In genomic region chr11:118608268-118609214, GRCh38 we compare ENCODE assay signal across 1 cellular context.
TF ChIP-seq lines count a peak whose summit lies in the region.

No MANE protein-coding gene starts in this region.

TF ChIP-seq in K562, 482 proteins besides CTCF, POLR2A, EP300 and RAD21 (continued from another document and continues in another):
- TF ChIP-seq ZMIZ1 (IDR thresholded peaks at IDR 0.05; ENCODE audit: low read depth in 2 of 2, low read length in 2 of 2) (no peak), U2AF1 (optimal IDR thresholded peaks at IDR 0.05; ENCODE audit: low read depth, low read length) (no peak), LARP7 (IDR thresholded peaks at IDR 0.05) (peak; percentile 82; the same call in 1 of the 2 replicates), TSC22D4 (tag; IDR thresholded peaks at IDR 0.05) (no peak), TEAD1 (CRISPR knock-in tag; IDR thresholded peaks at IDR 0.05) (peak in 1 of 2 experiments; percentile 74; a peak in 1 of 4 replicates), ZKSCAN8 (CRISPR knock-in tag; IDR thresholded peaks at IDR 0.05) (no peak), ZSCAN32 (CRISPR knock-in tag; IDR thresholded peaks at IDR 0.05) (peak; percentile 25; the same call in 1 of the 2 replicates), CUX1 (CRISPR knock-in tag; IDR thresholded peaks at IDR 0.05) (no peak), SMARCE1 (IDR thresholded peaks at IDR 0.05) (peak; percentile 65; the same call in 1 of the 2 replicates), SETDB1 (IDR thresholded peaks at IDR 0.05; ENCODE audit: low read length) (no peak), HNRNPL (IDR thresholded peaks at IDR 0.05; ENCODE audit: low read depth, low read length) (0 out of 2 replicates have a peak, but pooled peaks have one; percentile 24), ZNF232 (CRISPR knock-in tag; IDR thresholded peaks at IDR 0.05) (0 out of 2 replicates have a peak, but pooled peaks have one; percentile 16), ZBTB26 (CRISPR knock-in tag; IDR thresholded peaks at IDR 0.05) (peak; percentile 68; the same call in 1 of the 2 replicates), GABPB1 (CRISPR knock-in tag; IDR thresholded peaks at IDR 0.05) (peak; percentile 45; the same call in 1 of the 2 replicates), ASH1L (IDR thresholded peaks at IDR 0.05; ENCODE audit: borderline replicate concordance, low read depth, partially characterized antibody) (peak; percentile 42), CTBP1 (IDR thresholded peaks at IDR 0.05; ENCODE audit: borderline replicate concordance) (peak; percentile 52), NR2C2 (CRISPR knock-in tag; IDR thresholded peaks at IDR 0.05) (no peak; the same call in 1 of the 2 replicates), NR2C2 (tag; IDR thresholded peaks at IDR 0.05) (no peak), YY1 (IDR thresholded peaks at IDR 0.05; ENCODE audit: borderline replicate concordance in 1 of 3, control insufficient read depth in 1 of 3, extremely low read depth in 1 of 3, insufficient read depth in 3 of 3, insufficient read length in 1 of 3, insufficient replicate concordance in 2 of 3, low read depth in 1 of 3, low read length in 2 of 3) (peak in 1 of 3 experiments; percentile 50), JUND (IDR thresholded peaks at IDR 0.05; ENCODE audit: borderline replicate concordance, low read depth, low read length) (peak; percentile 94), JUND (tag; IDR thresholded peaks at IDR 0.05; ENCODE audit: borderline replicate concordance, low read depth, low read length) (peak; percentile 86; the same call in 2 of the 3 replicates), ZBTB7A (IDR thresholded peaks at IDR 0.05; ENCODE audit: borderline replicate concordance, control insufficient read depth, low read depth, low read length) (peak; percentile 69; the same call in 1 of the 2 replicates), ZFP91 (CRISPR knock-in tag; IDR thresholded peaks at IDR 0.05) (peak; percentile 48; the same call in 1 of the 2 replicates)
- TF ChIP-seq, protein P1, sequence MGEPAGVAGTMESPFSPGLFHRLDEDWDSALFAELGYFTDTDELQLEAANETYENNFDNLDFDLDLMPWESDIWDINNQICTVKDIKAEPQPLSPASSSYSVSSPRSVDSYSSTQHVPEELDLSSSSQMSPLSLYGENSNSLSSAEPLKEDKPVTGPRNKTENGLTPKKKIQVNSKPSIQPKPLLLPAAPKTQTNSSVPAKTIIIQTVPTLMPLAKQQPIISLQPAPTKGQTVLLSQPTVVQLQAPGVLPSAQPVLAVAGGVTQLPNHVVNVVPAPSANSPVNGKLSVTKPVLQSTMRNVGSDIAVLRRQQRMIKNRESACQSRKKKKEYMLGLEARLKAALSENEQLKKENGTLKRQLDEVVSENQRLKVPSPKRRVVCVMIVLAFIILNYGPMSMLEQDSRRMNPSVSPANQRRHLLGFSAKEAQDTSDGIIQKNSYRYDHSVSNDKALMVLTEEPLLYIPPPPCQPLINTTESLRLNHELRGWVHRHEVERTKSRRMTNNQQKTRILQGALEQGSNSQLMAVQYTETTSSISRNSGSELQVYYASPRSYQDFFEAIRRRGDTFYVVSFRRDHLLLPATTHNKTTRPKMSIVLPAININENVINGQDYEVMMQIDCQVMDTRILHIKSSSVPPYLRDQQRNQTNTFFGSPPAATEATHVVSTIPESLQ (CRISPR knock-in tag; IDR thresholded peaks at IDR 0.05) = peak; percentile 95; the same call in 1 of the 2 replicates
- TF ChIP-seq, protein P2, sequence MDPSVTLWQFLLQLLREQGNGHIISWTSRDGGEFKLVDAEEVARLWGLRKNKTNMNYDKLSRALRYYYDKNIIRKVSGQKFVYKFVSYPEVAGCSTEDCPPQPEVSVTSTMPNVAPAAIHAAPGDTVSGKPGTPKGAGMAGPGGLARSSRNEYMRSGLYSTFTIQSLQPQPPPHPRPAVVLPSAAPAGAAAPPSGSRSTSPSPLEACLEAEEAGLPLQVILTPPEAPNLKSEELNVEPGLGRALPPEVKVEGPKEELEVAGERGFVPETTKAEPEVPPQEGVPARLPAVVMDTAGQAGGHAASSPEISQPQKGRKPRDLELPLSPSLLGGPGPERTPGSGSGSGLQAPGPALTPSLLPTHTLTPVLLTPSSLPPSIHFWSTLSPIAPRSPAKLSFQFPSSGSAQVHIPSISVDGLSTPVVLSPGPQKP (CRISPR knock-in tag; IDR thresholded peaks at IDR 0.05) = no peak
- TF ChIP-seq, protein P3, sequence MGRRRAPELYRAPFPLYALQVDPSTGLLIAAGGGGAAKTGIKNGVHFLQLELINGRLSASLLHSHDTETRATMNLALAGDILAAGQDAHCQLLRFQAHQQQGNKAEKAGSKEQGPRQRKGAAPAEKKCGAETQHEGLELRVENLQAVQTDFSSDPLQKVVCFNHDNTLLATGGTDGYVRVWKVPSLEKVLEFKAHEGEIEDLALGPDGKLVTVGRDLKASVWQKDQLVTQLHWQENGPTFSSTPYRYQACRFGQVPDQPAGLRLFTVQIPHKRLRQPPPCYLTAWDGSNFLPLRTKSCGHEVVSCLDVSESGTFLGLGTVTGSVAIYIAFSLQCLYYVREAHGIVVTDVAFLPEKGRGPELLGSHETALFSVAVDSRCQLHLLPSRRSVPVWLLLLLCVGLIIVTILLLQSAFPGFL (CRISPR knock-in tag; IDR thresholded peaks at IDR 0.05) = no peak
- TF ChIP-seq, protein P4, sequence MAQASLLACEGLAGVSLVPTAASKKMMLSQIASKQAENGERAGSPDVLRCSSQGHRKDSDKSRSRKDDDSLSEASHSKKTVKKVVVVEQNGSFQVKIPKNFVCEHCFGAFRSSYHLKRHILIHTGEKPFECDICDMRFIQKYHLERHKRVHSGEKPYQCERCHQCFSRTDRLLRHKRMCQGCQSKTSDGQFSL (CRISPR knock-in tag; IDR thresholded peaks at IDR 0.05) = peak; percentile 74
- TF ChIP-seq, protein P4 (tag; IDR thresholded peaks at IDR 0.05) = no peak
- TF ChIP-seq, protein P5, sequence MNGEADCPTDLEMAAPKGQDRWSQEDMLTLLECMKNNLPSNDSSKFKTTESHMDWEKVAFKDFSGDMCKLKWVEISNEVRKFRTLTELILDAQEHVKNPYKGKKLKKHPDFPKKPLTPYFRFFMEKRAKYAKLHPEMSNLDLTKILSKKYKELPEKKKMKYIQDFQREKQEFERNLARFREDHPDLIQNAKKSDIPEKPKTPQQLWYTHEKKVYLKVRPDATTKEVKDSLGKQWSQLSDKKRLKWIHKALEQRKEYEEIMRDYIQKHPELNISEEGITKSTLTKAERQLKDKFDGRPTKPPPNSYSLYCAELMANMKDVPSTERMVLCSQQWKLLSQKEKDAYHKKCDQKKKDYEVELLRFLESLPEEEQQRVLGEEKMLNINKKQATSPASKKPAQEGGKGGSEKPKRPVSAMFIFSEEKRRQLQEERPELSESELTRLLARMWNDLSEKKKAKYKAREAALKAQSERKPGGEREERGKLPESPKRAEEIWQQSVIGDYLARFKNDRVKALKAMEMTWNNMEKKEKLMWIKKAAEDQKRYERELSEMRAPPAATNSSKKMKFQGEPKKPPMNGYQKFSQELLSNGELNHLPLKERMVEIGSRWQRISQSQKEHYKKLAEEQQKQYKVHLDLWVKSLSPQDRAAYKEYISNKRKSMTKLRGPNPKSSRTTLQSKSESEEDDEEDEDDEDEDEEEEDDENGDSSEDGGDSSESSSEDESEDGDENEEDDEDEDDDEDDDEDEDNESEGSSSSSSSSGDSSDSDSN (IDR thresholded peaks at IDR 0.05; ENCODE audit: borderline replicate concordance in 1 of 2, low read depth in 2 of 2, low read length in 2 of 2) = peak; percentile 75 to 96; a peak in 3 of 4 replicates
- TF ChIP-seq, protein P6, sequence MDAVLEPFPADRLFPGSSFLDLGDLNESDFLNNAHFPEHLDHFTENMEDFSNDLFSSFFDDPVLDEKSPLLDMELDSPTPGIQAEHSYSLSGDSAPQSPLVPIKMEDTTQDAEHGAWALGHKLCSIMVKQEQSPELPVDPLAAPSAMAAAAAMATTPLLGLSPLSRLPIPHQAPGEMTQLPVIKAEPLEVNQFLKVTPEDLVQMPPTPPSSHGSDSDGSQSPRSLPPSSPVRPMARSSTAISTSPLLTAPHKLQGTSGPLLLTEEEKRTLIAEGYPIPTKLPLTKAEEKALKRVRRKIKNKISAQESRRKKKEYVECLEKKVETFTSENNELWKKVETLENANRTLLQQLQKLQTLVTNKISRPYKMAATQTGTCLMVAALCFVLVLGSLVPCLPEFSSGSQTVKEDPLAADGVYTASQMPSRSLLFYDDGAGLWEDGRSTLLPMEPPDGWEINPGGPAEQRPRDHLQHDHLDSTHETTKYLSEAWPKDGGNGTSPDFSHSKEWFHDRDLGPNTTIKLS (IDR thresholded peaks at IDR 0.05; ENCODE audit: borderline replicate concordance, low read depth) = peak; percentile 54; the same call in 1 of the 2 replicates
